ENCODE assay signal across 10 cellular contexts in genomic region chr4:184406915-184407314, GRCh38.
DNase-seq lines count a peak whose midpoint lies in the region; ATAC-seq and TF ChIP-seq lines count a peak whose summit lies in the region.
"Had no signal": no experiment of that assay in that cellular context is flagged by ENCODE, and none has a peak within 500 bp of the region (broad histone marks: within the 10 kb centered on the region; RNA-seq: fewer than 3 reads in every experiment).

No MANE protein-coding gene starts in this region.

- H3K9ac ChIP-seq in IMR-90 (ENCODE audit: low read depth, low read length) (no peak overlapping the region), mammary epithelial cell (ENCODE audit: insufficient read depth, low read length) (peak overlapping the region; percentile 31), iPS-20b (ENCODE audit: low read depth, low read length) (peak overlapping the region; percentile 42; the same call in 1 of the 2 replicates)

- no peak overlapping the region for H3K23ac ChIP-seq in IMR-90 (ENCODE audit: low read depth, low read length)

- peaks cover 4% of the 10 kb centered on the region; the same call in 1 of the 2 replicates for H3K9me1 ChIP-seq in IMR-90 (ENCODE audit: insufficient read depth, low read length)

- H2BK120ac ChIP-seq in IMR-90 (ENCODE audit: low read depth, low read length): no peak overlapping the region

- H3K4me1 ChIP-seq in IMR-90 (ENCODE audit: control insufficient read depth, insufficient read depth, low read length): peaks cover 14% of the 10 kb centered on the region
- H3K4me1 ChIP-seq in mammary epithelial cell (ENCODE audit: insufficient read depth, low read length): peaks cover 31% of the 10 kb centered on the region
- peaks cover 31% of the 10 kb centered on the region; the same call in 1 of the 2 replicates for H3K4me1 ChIP-seq in iPS-20b (ENCODE audit: insufficient read depth, low read length)

- H3K79me1 ChIP-seq in IMR-90 (ENCODE audit: low read depth in 1 of 2, low read length in 2 of 2): peaks cover 6 to 14% of the 10 kb centered on the region in 2 experiments; a peak in 2 of 4 replicates

- H3K27me3 ChIP-seq in IMR-90 (ENCODE audit: control insufficient read depth, insufficient read depth, low read length) (no peaks in the 10 kb centered on the region), mammary epithelial cell (ENCODE audit: insufficient read depth, low read length) (no peaks in the 10 kb centered on the region), iPS-20b (ENCODE audit: insufficient read depth, low read length) (no peaks in the 10 kb centered on the region), WERI-Rb-1 (ENCODE audit: insufficient read depth, low read depth, severe bottlenecking) (no peaks in the 10 kb centered on the region)

- H3K27ac Mint-ChIP-seq in stimulated activated effector memory CD8-positive, alpha-beta T cell treated with anti-CD3 and anti-CD28 coated beads, Interleukin-12 subunit alpha, Interleukin-12 subunit beta, amount 100 ng/mL, for 72 hours: peak overlapping the region; percentile 89

- H4K5ac ChIP-seq in IMR-90 (ENCODE audit: low read depth, low read length): no peak overlapping the region

- H3K27ac ChIP-seq in IMR-90 (ENCODE audit: insufficient read depth, low read length): no peak overlapping the region; the same call in 1 of the 2 replicates
- peak overlapping the region; percentile 54 for H3K27ac ChIP-seq in mammary epithelial cell (ENCODE audit: insufficient read depth, low read depth, low read length)
- H3K27ac ChIP-seq in iPS-20b (ENCODE audit: low read length): no peak overlapping the region
- H3K27ac ChIP-seq in WERI-Rb-1: no peak overlapping the region

- no TSS peak for BruUV-seq in IMR-90 (replicated peaks; lab: Mats Ljungman, UMichigan)
- no TSS peak for BruUV-seq in mammary epithelial cell (replicated peaks; lab: Mats Ljungman, UMichigan)

- H3K9me3 Mint-ChIP-seq in stimulated activated effector memory CD8-positive, alpha-beta T cell treated with anti-CD3 and anti-CD28 coated beads, Interleukin-12 subunit alpha, Interleukin-12 subunit beta, amount 100 ng/mL, for 72 hours: no peaks in the 10 kb centered on the region

- H2BK5ac ChIP-seq in IMR-90 (ENCODE audit: low read depth, low read length, poor library complexity, severe bottlenecking): no peak overlapping the region

- H3K79me2 ChIP-seq in mammary epithelial cell (ENCODE audit: insufficient read depth, low read length): no peaks in the 10 kb centered on the region

- H3K9me3 ChIP-seq in IMR-90 (ENCODE audit: control insufficient read depth, insufficient read depth, low read length) (no peaks in the 10 kb centered on the region), mammary epithelial cell (replicated peaks; ENCODE audit: insufficient read depth, low read length) (no peaks in the 10 kb centered on the region), iPS-20b (ENCODE audit: insufficient read depth, low read depth, low read length) (no peaks in the 10 kb centered on the region), WERI-Rb-1 (ENCODE audit: severe bottlenecking) (no peaks in the 10 kb centered on the region)

- peaks cover 69% of the 10 kb centered on the region for H3K4me1 Mint-ChIP-seq in stimulated activated effector memory CD8-positive, alpha-beta T cell treated with anti-CD3 and anti-CD28 coated beads, Interleukin-12 subunit alpha, Interleukin-12 subunit beta, amount 100 ng/mL, for 72 hours

- H3K4me3 Mint-ChIP-seq in stimulated activated effector memory CD8-positive, alpha-beta T cell treated with anti-CD3 and anti-CD28 coated beads, Interleukin-12 subunit alpha, Interleukin-12 subunit beta, amount 100 ng/mL, for 72 hours: no peak overlapping the region

- H3K56ac ChIP-seq in IMR-90 (ENCODE audit: extremely low read depth, insufficient read depth, low read length): no peak overlapping the region

- no peak for TF ChIP-seq POLR2A in IMR-90 (IDR thresholded peaks at IDR 0.05; ENCODE audit: low read depth, low read length)

- TF ChIP-seq RAD21 in IMR-90 (IDR thresholded peaks at IDR 0.05; ENCODE audit: low read length): no peak

- in situ Hi-C loops in IMR-90 (cut with MboI; ENCODE audit: low sequenced_read_pairs) (no loop called here), mammary epithelial cell (cut with MboI; ENCODE audit: low sequenced_read_pairs in 2 of 2) (no loop called here)

- intact Hi-C loops in IMR-90 (cut with micrococcal nuclease): no loop called here
- intact Hi-C loops in mammary epithelial cell (cut with micrococcal nuclease): loop anchor here (10.0 kb wide), 2 partner anchors 238 to 328 kb away; partner anchors contain the start of genes CASP3, CENPU and PRIMPOL

- DNase-seq in IMR-90 (no peak), mammary epithelial cell (peak; percentile 76), WERI-Rb-1 (no peak)
- DNase-seq in stimulated activated effector memory CD8-positive, alpha-beta T cell treated with anti-CD3 and anti-CD28 coated beads, Interleukin-12 subunit alpha, Interleukin-12 subunit beta, amount 100 ng/mL, for 72 hours (ENCODE audit: low spot score in 2 of 2): no peak
- DNase-seq in activated CD4-positive, CD25-positive, alpha-beta regulatory T cell (lab: John Stamatoyannopoulos, UW): no peak
- DNase-seq: DMS 273 treated with DMSO at 0.1 percent for 48 hours, NCI-H526 treated with DMSO at 0.1 percent for 48 hours had no signal

- no peak overlapping the region for H3K4me3 ChIP-seq in IMR-90 (ENCODE audit: insufficient read depth, low read depth, low read length)
- no peak overlapping the region for H3K4me3 ChIP-seq in mammary epithelial cell (replicated peaks in 1 of 3; ENCODE audit: insufficient read depth in 1 of 3, low read depth in 2 of 3, low read length in 3 of 3)
- no peak overlapping the region for H3K4me3 ChIP-seq in iPS-20b (ENCODE audit: low read length)
- H3K4me3 ChIP-seq in WERI-Rb-1 (ENCODE audit: low read depth, low read length): no peak overlapping the region

- H4K91ac ChIP-seq in IMR-90 (ENCODE audit: insufficient read depth, low read depth, low read length): no peak overlapping the region

- TF ChIP-seq CTCF in IMR-90 (conservative IDR thresholded peaks at IDR 0.05; ENCODE audit: low read depth, low read length) (no peak), mammary epithelial cell (conservative IDR thresholded peaks at IDR 0.05 in 1 of 2, IDR thresholded peaks at IDR 0.05 in 1 of 2; ENCODE audit: extremely low read depth in 1 of 2, insufficient read depth in 1 of 2, low read depth in 1 of 2, low read length in 2 of 2) (no peak), WERI-Rb-1 (IDR thresholded peaks at IDR 0.05; ENCODE audit: low read depth, low read length) (no peak)

- ATAC-seq in IMR-90 (ENCODE audit: low read depth) (no peak), HG02970 (IDR thresholded peaks at IDR 0.05; ENCODE audit: low FRiP score, unreplicated experiment) (no peak), HG03520 (IDR thresholded peaks at IDR 0.05; ENCODE audit: unreplicated experiment) (no peak)
- ATAC-seq in stimulated activated effector memory CD8-positive, alpha-beta T cell treated with anti-CD3 and anti-CD28 coated beads, Interleukin-12 subunit alpha, Interleukin-12 subunit beta, amount 100 ng/mL, for 72 hours: no peak

- 0 out of 4 replicates have a peak overlapping the region, but pooled peaks of 1 of the 2 experiments have one; percentile 14 for H4K8ac ChIP-seq in IMR-90 (ENCODE audit: low read depth in 2 of 2, low read length in 2 of 2)

- H2AFZ ChIP-seq in IMR-90 (replicated peaks; ENCODE audit: low read length, poor library complexity) (no peak overlapping the region), mammary epithelial cell (ENCODE audit: low read depth, low read length) (peak overlapping the region; percentile 50)

- H3K18ac ChIP-seq in IMR-90 (ENCODE audit: low read depth, low read length): no peak overlapping the region

- no peak overlapping the region for H3K14ac ChIP-seq in IMR-90 (replicated peaks; ENCODE audit: low read depth, low read length)

- H3K36me3 Mint-ChIP-seq in stimulated activated effector memory CD8-positive, alpha-beta T cell treated with anti-CD3 and anti-CD28 coated beads, Interleukin-12 subunit alpha, Interleukin-12 subunit beta, amount 100 ng/mL, for 72 hours: peaks cover 100% of the 10 kb centered on the region

- H4K20me1 ChIP-seq in IMR-90 (ENCODE audit: insufficient read depth, low read length) (no peaks in the 10 kb centered on the region), mammary epithelial cell (ENCODE audit: insufficient read depth, low read length) (no peaks in the 10 kb centered on the region)

- 0 out of 2 replicates have a peak overlapping the region, but pooled peaks have one; percentile 1 for H2BK20ac ChIP-seq in IMR-90 (ENCODE audit: low read depth, low read length)

- dilution Hi-C loops in IMR-90 (cut with HindIII; ENCODE audit: low sequenced_read_pairs, unreplicated experiment): no loop called here
- dilution Hi-C loops in mammary epithelial cell (cut with HindIII; ENCODE audit: low sequenced_read_pairs): no loop called here

- 0 out of 3 replicates have a peak overlapping the region, but pooled peaks have one; percentile 19 for H2BK15ac ChIP-seq in IMR-90 (ENCODE audit: low read depth, low read length)

- CTCF ChIA-PET in IMR-90 (lab: Yijun Ruan, JAX): no interaction called here
- CTCF ChIA-PET in mammary epithelial cell (lab: Charles Lee; ENCODE audit: low non-redundant PET): no interaction called here

- POLR2A ChIA-PET in IMR-90 (lab: Charles Lee; ENCODE audit: unreplicated experiment): no interaction called here

- peak overlapping the region; percentile 22; the same call in 1 of the 2 replicates for H2AK5ac ChIP-seq in IMR-90 (ENCODE audit: low read depth, low read length)

- WGBS in IMR-90 (ENCODE audit: extremely low coverage in 2 of 2, insufficient read length in 1 of 2), 2 experiments: 80% methylated on average over 1 of the region's 7 CpGs; no CpG with 5 or more reads in 1 of the 2 experiments
- 8% methylated on average over 7 of the region's 7 CpGs for WGBS in mammary epithelial cell (ENCODE audit: low coverage, missing lambda C conversion rate)

- no peak overlapping the region for H3K4me2 ChIP-seq in IMR-90 (ENCODE audit: low read depth, low read length)
- peak overlapping the region; percentile 52 for H3K4me2 ChIP-seq in mammary epithelial cell (ENCODE audit: insufficient read depth, low read depth, low read length)

- no peak overlapping the region for H2AK9ac ChIP-seq in IMR-90 (replicated peaks; ENCODE audit: low read depth, low read length, poor library complexity)

- H3K36me3 ChIP-seq in IMR-90 (ENCODE audit: control insufficient read depth, insufficient read depth, low read length): peaks cover 42% of the 10 kb centered on the region
- H3K36me3 ChIP-seq in mammary epithelial cell (ENCODE audit: insufficient read depth, low read length): peaks cover 10% of the 10 kb centered on the region
- H3K36me3 ChIP-seq in iPS-20b (ENCODE audit: insufficient read depth, low read depth, low read length): peaks cover 20% of the 10 kb centered on the region; the same call in 1 of the 2 replicates
- H3K36me3 ChIP-seq in WERI-Rb-1: peaks cover 9% of the 10 kb centered on the region

- peak overlapping the region; percentile 65; the same call in 1 of the 2 replicates for H3K4ac ChIP-seq in IMR-90 (ENCODE audit: low read depth, low read length)

TF ChIP-seq in IMR-90, 13 proteins besides CTCF, POLR2A, EP300 and RAD21 (continues in another document):
- TF ChIP-seq MAFK (IDR thresholded peaks at IDR 0.05; ENCODE audit: low read depth, low read length) (no peak), SMC3 (IDR thresholded peaks at IDR 0.05; ENCODE audit: low read depth, low read length) (no peak)
